17 cellular contexts compared by ENCODE assay signal in genomic region chr2:178128836-178129630, GRCh38. TPM values are rescaled to one million over a fixed set of nuclear protein-coding genes. Genes with fewer than 3 reads are reported as not detected.
"Had no signal": no experiment of that assay in that cellular context is flagged by ENCODE, and none has a peak within 500 bp of the region (broad histone marks: within the 10 kb centered on the region; RNA-seq: fewer than 3 reads in every experiment).

No MANE protein-coding gene starts in this region.

- H3K9me3 ChIP-seq: gastroesophageal sphincter, neutrophil, sigmoid colon, stomach had no signal

- ATAC-seq: activated CD4-positive, CD25-positive, alpha-beta regulatory T cell treated with anti-CD3 and anti-CD28 coated beads, Interleukin-2, amount 50 U/mL, for 24 hours; activated naive CD4-positive, alpha-beta T cell treated with anti-CD3 and anti-CD28 coated beads, Interleukin-2, amount 50 U/mL, for 72 hours; body of pancreas; gastroesophageal sphincter; natural killer cell treated with Interleukin-12 subunit alpha and Interleukin-12 subunit beta and Interleukin-15 and Interleukin-18, amount 100 ng/mL, for 72 hours had no signal

- H3K79me2 ChIP-seq: parathyroid adenoma had no signal

- H2AFZ ChIP-seq: parathyroid adenoma had no signal

- H3K4me3 ChIP-seq: body of pancreas, gastroesophageal sphincter, sigmoid colon, stomach had no signal

- H3K4me1 ChIP-seq: body of pancreas, gastroesophageal sphincter, parathyroid adenoma, sigmoid colon, stomach had no signal

- FAIRE-seq: colon had no signal

- H3K27ac ChIP-seq: body of pancreas, gastroesophageal sphincter, neutrophil, parathyroid adenoma, sigmoid colon, stomach had no signal

- H3K9ac ChIP-seq: parathyroid adenoma had no signal

- DNase-seq: activated gamma-delta T cell treated with Interleukin-2 at 50 U/mL for 16 hours, amniotic stem cell, body of pancreas, caudate nucleus, erythroblast, immature natural killer cell, sigmoid colon, stomach had no signal

- H3K27me3 ChIP-seq: body of pancreas, gastroesophageal sphincter, neutrophil, sigmoid colon, stomach had no signal

RNA-seq across cellular contexts. Expression of gene PDE11A, which starts 56.5 kb away (rescaled TPM):
- total RNA-seq: activated CD8-positive, alpha-beta memory T cell treated with anti-CD3 and anti-CD28 coated beads for 36 hours; activated naive CD4-positive, alpha-beta T cell treated with anti-CD3 and anti-CD28 coated beads, Interleukin-2, amount 50 U/mL, for 72 hours; activated T-helper 1 cell treated with anti-CD3 and anti-CD28 coated beads, Interleukin-12 subunit alpha, Interleukin-12 subunit beta, Interleukin-2, Interleukin-4 antibody, amounts not matched to agents 30 ng/mL and 10 ng/mL and 1 ng/mL, durations not matched to agents 14 hours and 24 hours and 36 hours; natural killer cell treated with Interleukin-12 subunit alpha and Interleukin-12 subunit beta and Interleukin-15 and Interleukin-18, amount 100 ng/mL, for 72 hours had no signal
- polyA plus RNA-seq: immature natural killer cell had no signal
